In genomic region chr2:24947758-24948157, GRCh38 we compare ENCODE assay signal across 17 cellular contexts.
"Had no signal": no experiment of that assay in that cellular context is flagged by ENCODE, and none has a peak within 500 bp of the region (broad histone marks: within the 10 kb centered on the region; RNA-seq: fewer than 3 reads in every experiment).

No MANE protein-coding gene starts in this region.

- H3K4me1 ChIP-seq: esophagus squamous epithelium, gastroesophageal sphincter, right atrium auricular region had no signal

- H3K27ac ChIP-seq: esophagus squamous epithelium, gastroesophageal sphincter, hepatocyte, right atrium auricular region had no signal

- H3K4me3 Mint-ChIP-seq: dendritic cell treated with granulocyte-macrophage colony-stimulating factor and Interleukin-4, amounts not matched to agents 40 ng/mL and 50 ng/mL, for 4 days; naive B cell; nephron; type B pancreatic cell had no signal

- H3K4me1 Mint-ChIP-seq: naive B cell had no signal

- ATAC-seq: gastroesophageal sphincter, left ventricle myocardium superior had no signal

- H3K27ac Mint-ChIP-seq: dendritic cell treated with granulocyte-macrophage colony-stimulating factor and Interleukin-4, amounts not matched to agents 40 ng/mL and 50 ng/mL, for 4 days; type B pancreatic cell had no signal

- H3K9me3 Mint-ChIP-seq: dendritic cell treated with granulocyte-macrophage colony-stimulating factor and Interleukin-4, amounts not matched to agents 40 ng/mL and 50 ng/mL, for 4 days; naive B cell; nephron; type B pancreatic cell had no signal

- H3K4me3 ChIP-seq: esophagus squamous epithelium, gastroesophageal sphincter, hepatocyte, lung, right atrium auricular region had no signal

- DNase-seq: esophagus squamous epithelium; foreskin fibroblast; kidney; left cardiac atrium; left ventricle myocardium superior; mesenchymal stem cell; naive B cell; small intestine; stimulated activated CD4-positive, alpha-beta T cell treated with anti-CD3 and anti-CD28 coated beads, Interleukin-12 subunit alpha, Interleukin-12 subunit beta, amount 100 ng/mL, for 4 hours; stimulated activated naive CD4-positive, alpha-beta T cell treated with Interleukin-2 at 50 U/mL for 16 hours had no signal

- H3K27me3 ChIP-seq: esophagus squamous epithelium, gastroesophageal sphincter, hepatocyte, right atrium auricular region had no signal

- H3K9me3 ChIP-seq: esophagus squamous epithelium, gastroesophageal sphincter, right atrium auricular region had no signal
